8 cellular contexts compared by ENCODE assay signal in the genomic region with DNA sequence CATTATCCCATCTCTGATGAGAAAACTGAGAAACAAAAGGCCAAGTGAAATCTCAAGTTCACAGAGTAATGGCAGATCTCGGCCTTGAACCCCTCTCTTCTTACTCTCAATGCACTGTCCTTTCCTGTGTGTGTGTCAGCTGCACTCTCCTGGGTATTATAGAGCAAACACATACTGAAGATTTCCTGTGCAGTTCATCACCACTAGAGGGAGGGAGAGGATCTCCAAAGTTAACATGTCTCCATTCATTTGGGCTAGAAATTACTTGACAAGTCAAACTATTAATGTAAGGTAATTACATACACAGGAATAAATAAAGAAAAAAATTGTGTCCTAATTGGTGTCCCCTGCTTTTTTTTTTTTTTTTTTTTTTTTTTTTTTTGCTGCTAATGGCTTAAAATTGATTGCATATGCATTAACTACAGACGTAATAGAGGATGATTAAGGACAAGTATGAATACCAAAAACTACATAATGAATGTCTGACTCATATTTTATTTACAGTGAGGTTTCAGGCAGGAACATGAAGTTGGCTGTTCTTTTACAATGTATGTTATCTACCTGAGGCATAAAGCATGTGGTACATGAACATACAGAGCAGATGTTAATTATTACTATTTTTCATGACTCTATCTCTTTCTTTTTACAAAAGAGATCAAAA.
DNase-seq lines count a peak whose midpoint lies in the region; ATAC-seq, FAIRE-seq and TF ChIP-seq lines count a peak whose summit lies in the region.

No MANE protein-coding gene starts in this region.

- POLR2A ChIA-PET in A549 (lab: Yijun Ruan, JAX) = no interaction called here

- TF ChIP-seq EP300 in A549 (IDR thresholded peaks at IDR 0.05) = no peak

- no peak overlapping the region for H3K27ac Mint-ChIP-seq in chondrocyte (ENCODE audit: unreplicated experiment)

- FAIRE-seq in A549 (lab: Jason Lieb, UNC) = no peak

- H3K27me3 ChIP-seq in OCI-LY3 (ENCODE audit: low read depth, low read length) = no peaks in the 10 kb centered on the region
- no peaks in the 10 kb centered on the region for H3K27me3 ChIP-seq in lung (ENCODE audit: control insufficient read depth, insufficient read depth)

- peak; percentile 93 to 95 for ATAC-seq in A549
- peak; percentile 93 for ATAC-seq in GM21786 (IDR thresholded peaks at IDR 0.05; ENCODE audit: unreplicated experiment)
- ATAC-seq in lung (ENCODE audit: insufficient read depth, low FRiP score) = no peak

- H3K27ac ChIP-seq in A549 (no peak overlapping the region), OCI-LY3 (ENCODE audit: low read length) (no peak overlapping the region), lung (ENCODE audit: low read depth in 1 of 2, low read length in 1 of 2) (no peak overlapping the region)

- no peak overlapping the region for H3K4me3 ChIP-seq in A549
- H3K4me3 ChIP-seq in OCI-LY3 (ENCODE audit: low read length) = no peak overlapping the region
- no peak overlapping the region for H3K4me3 ChIP-seq in lung

- TF ChIP-seq POLR2A in A549 (IDR thresholded peaks at IDR 0.05; ENCODE audit: low read length) = no peak

- H3K27me3 Mint-ChIP-seq in chondrocyte (ENCODE audit: low read depth) = no peaks in the 10 kb centered on the region

- no peaks in the 10 kb centered on the region for H3K79me2 ChIP-seq in OCI-LY3 (ENCODE audit: low read length)

- DNase-seq in A549 (ENCODE audit: low read depth in 1 of 2, low spot score in 1 of 2) (peak; percentile 47 to 75), G401 (ENCODE audit: low spot score) (peak; percentile 82), HuH-7 (ENCODE audit: low spot score) (peak; percentile 23), chondrocyte (ENCODE audit: low spot score) (no peak), lung (ENCODE audit: low spot score) (no peak)
- DNase-seq in activated CD8-positive, alpha-beta memory T cell treated with anti-CD3 and anti-CD28 coated beads, Interleukin-2, amount 50 U/mL, for 4 hours = no peak

- no peaks in the 10 kb centered on the region for H3K4me1 ChIP-seq in A549
- H3K4me1 ChIP-seq in OCI-LY3 (ENCODE audit: low read length) = 0 out of 2 replicates have a peak, but pooled peaks cover 2% of the 10 kb centered on the region
- no peaks in the 10 kb centered on the region for H3K4me1 ChIP-seq in lung (ENCODE audit: control insufficient read depth in 2 of 2, insufficient read depth in 2 of 2, low read length in 2 of 2)

- H3K9me3 ChIP-seq in A549 = no peaks in the 10 kb centered on the region
- H3K9me3 ChIP-seq in OCI-LY3 (ENCODE audit: insufficient read depth, low read length) = no peaks in the 10 kb centered on the region
- H3K9me3 ChIP-seq in lung (ENCODE audit: control insufficient read depth in 2 of 2, insufficient read depth in 1 of 2, low read length in 1 of 2) = no peaks in the 10 kb centered on the region

- H3K36me3 ChIP-seq in OCI-LY3 (replicated peaks; ENCODE audit: low read depth, low read length) (no peaks in the 10 kb centered on the region), lung (ENCODE audit: control insufficient read depth in 2 of 2, insufficient read depth in 2 of 2, low read length in 2 of 2) (no peaks in the 10 kb centered on the region)

- H3K4me2 ChIP-seq in A549 (no peak overlapping the region), OCI-LY3 (ENCODE audit: low read length) (no peak overlapping the region)

- H3K4me1 Mint-ChIP-seq in chondrocyte (ENCODE audit: low read depth) = no peaks in the 10 kb centered on the region

- TF ChIP-seq CTCF in A549 (IDR thresholded peaks at IDR 0.05) = peak; percentile 82
- peak; percentile 59 for TF ChIP-seq CTCF in OCI-LY3 (IDR thresholded peaks at IDR 0.05; ENCODE audit: low read depth, low read length)
- TF ChIP-seq CTCF in chondrocyte (IDR thresholded peaks at IDR 0.05) = peak; percentile 89
- peak; percentile 54 for TF ChIP-seq CTCF in lung (IDR thresholded peaks at IDR 0.05; ENCODE audit: control extremely low read depth, extremely low read depth)

- in situ Hi-C loops in G401 (cut with HindIII; ENCODE audit: low sequenced_read_pairs) = no loop called here

- CTCF ChIA-PET in A549 (lab: Yijun Ruan, JAX) = interaction anchor here (0.5 to 2.3 kb wide), 22 partner anchors 8 to 1443 kb away, joined by 3 to 28 read pairs (median 4); partner anchors contain the start of gene IRS1

- H3K9me3 Mint-ChIP-seq in chondrocyte (ENCODE audit: low read depth) = no peaks in the 10 kb centered on the region

- H3K9ac ChIP-seq in OCI-LY3 (ENCODE audit: low read length) = no peak overlapping the region

- H3K4me3 Mint-ChIP-seq in chondrocyte (ENCODE audit: unreplicated experiment) = no peak overlapping the region

- H2AFZ ChIP-seq in OCI-LY3 (ENCODE audit: low read depth, low read length) = no peak overlapping the region

- WGBS in A549 (ENCODE audit: missing lambda C conversion rate) = 46% methylated on average over 2 of the region's 2 CpGs
- 46 to 57% methylated on average over 2 of the region's 2 CpGs for WGBS in lung, 2 donors

- TF ChIP-seq RAD21 in A549 (conservative IDR thresholded peaks at IDR 0.05 in 1 of 2, IDR thresholded peaks at IDR 0.05 in 1 of 2) = peak; percentile 85 to 89

- no peaks in the 10 kb centered on the region for H4K20me1 ChIP-seq in OCI-LY3 (ENCODE audit: insufficient read depth, low read length)

- no peaks in the 10 kb centered on the region for H3K36me3 Mint-ChIP-seq in chondrocyte (ENCODE audit: low read depth)

TF ChIP-seq in A549, 52 proteins besides CTCF, POLR2A, EP300 and RAD21:
- TF ChIP-seq FOSL2 (IDR thresholded peaks at IDR 0.05) (no peak), FOSL2 (CRISPR knock-in tag; IDR thresholded peaks at IDR 0.05) (no peak), NFE2L2 (conservative IDR thresholded peaks at IDR 0.05; ENCODE audit: low read length) (no peak), NR3C1 (IDR thresholded peaks at IDR 0.05) (no peak), SMC3 (IDR thresholded peaks at IDR 0.05) (peak; percentile 79), ZFP36 (IDR thresholded peaks at IDR 0.05; ENCODE audit: borderline replicate concordance, partially characterized antibody) (no peak)

Comparison
In these comparisons a context has a peak if more than half of its experiments do, and no peak if none do; other contexts are left out.
1. DNase-seq: peak in A549 (2 of 2), G401 (single experiment) and HuH-7 (single experiment); none in chondrocyte (single experiment), lung (single experiment) and activated CD8-positive, alpha-beta memory T cell treated with anti-CD3 and anti-CD28 coated beads, Interleukin-2, amount 50 U/mL, for 4 hours (single experiment).
2. Peak in every context shown above with its lines, with median percentiles within 50 percentile points of each other: CTCF ChIP-seq.